ENCODE assay signal across 22 cellular contexts in the genomic region with DNA sequence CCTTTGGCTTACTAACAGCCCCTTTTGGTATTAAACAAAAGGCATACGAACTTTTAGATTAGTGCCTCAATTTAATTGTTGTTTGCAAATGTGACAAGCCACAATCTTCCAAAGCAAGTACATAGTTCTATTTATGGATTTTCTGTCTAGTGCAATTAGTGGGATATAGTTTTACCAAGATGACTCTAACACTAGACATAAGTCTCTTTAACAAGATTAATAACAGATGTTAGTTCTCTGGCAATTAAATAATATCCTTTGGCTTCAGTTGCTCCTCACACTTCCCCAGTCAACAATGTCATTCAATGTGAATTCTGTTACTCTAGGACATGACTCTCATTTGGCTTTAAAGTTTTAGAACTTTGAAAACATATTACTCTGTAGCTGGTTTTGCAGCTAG.
"Had no signal": no experiment of that assay in that cellular context is flagged by ENCODE, and none has a peak within 500 bp of the region (broad histone marks: within the 10 kb centered on the region; RNA-seq: fewer than 3 reads in every experiment).

No MANE protein-coding gene starts in this region.

- H3K9me3 ChIP-seq: gastrocnemius medialis, heart left ventricle, left lung, right lobe of liver, suprapubic skin, vagina had no signal

- H3K27ac ChIP-seq: gastrocnemius medialis, heart left ventricle, hepatocyte, left lung, neural progenitor cell, parathyroid adenoma, right lobe of liver, suprapubic skin, vagina had no signal

- DNase-seq: cortex of kidney; effector memory CD8-positive, alpha-beta T cell; gastrocnemius medialis; heart left ventricle; left cardiac atrium; left lung; mesenchymal stem cell; midbrain; naive thymus-derived CD4-positive, alpha-beta T cell; right lobe of liver; small intestine; stimulated activated CD4-positive, alpha-beta T cell treated with anti-CD3 and anti-CD28 coated beads, Interleukin-15, amount 100 ng/mL, for 24 hours; stimulated activated CD4-positive, alpha-beta T cell treated with anti-CD3 and anti-CD28 coated beads, Interleukin-2, amount 100 ng/mL, for 48 hours; stimulated activated CD8-positive, alpha-beta memory T cell treated with anti-CD3 and anti-CD28 coated beads, Interleukin-4, amount 100 ng/mL, for 48 hours; stimulated activated naive CD4-positive, alpha-beta T cell; stimulated activated naive CD8-positive, alpha-beta T cell treated with anti-CD3 and anti-CD28 coated beads, Interleukin-15, amount 100 ng/mL, for 72 hours; trophoblast cell had no signal

- H3K4me1 ChIP-seq: gastrocnemius medialis, heart left ventricle, left lung, neural progenitor cell, parathyroid adenoma, right lobe of liver, suprapubic skin, vagina had no signal

- H3K4me3 ChIP-seq: gastrocnemius medialis, heart left ventricle, hepatocyte, left lung, neural progenitor cell, right lobe of liver, suprapubic skin, vagina had no signal

- H3K36me3 ChIP-seq: gastrocnemius medialis, heart left ventricle, left lung, neural progenitor cell, right lobe of liver, suprapubic skin, vagina had no signal

- ATAC-seq: effector memory CD8-positive, alpha-beta T cell; gastrocnemius medialis; heart left ventricle; left cardiac atrium; left lung; naive thymus-derived CD4-positive, alpha-beta T cell; right lobe of liver; stimulated activated naive CD8-positive, alpha-beta T cell treated with anti-CD3 and anti-CD28 coated beads, Interleukin-15, amount 100 ng/mL, for 72 hours had no signal

- H3K27me3 ChIP-seq: gastrocnemius medialis, heart left ventricle, hepatocyte, left lung, neural progenitor cell, right lobe of liver, suprapubic skin, vagina had no signal
